Comparison of ENCODE assay signal across 2 cellular contexts in the genomic region with DNA sequence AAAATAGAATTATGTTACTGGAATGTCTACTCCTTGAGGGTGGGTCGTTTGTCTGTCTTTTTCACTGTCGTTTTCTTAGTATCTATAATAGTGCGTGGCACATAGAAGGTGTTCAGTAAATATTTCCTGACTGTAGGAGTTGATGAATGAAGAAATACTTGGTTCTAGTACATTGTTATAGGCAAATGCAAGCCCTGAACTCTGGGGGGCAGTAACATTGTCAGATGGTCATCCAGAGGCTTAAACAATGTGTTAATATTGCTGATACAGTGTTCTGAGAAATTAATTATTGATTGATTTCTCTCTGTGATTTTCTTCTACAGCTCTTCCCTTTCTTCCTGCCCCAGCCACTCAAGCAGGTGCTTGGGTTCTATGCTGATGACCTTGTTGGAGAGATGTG.
TF ChIP-seq lines count a peak whose summit lies in the region.

No MANE protein-coding gene starts in this region.

TF ChIP-seq in HepG2, 621 proteins besides CTCF, POLR2A, EP300 and RAD21:
- no peak for TF ChIP-seq MXD4 (CRISPR knock-in tag; IDR thresholded peaks at IDR 0.05)
- no peak for TF ChIP-seq FOXM1 (CRISPR knock-in tag; IDR thresholded peaks at IDR 0.05)
- peak; percentile 7 to 35; a peak in 1 of 4 replicates for TF ChIP-seq MAFK (conservative IDR thresholded peaks at IDR 0.05 in 1 of 2, IDR thresholded peaks at IDR 0.05 in 1 of 2; ENCODE audit: low read length in 2 of 2)
- TF ChIP-seq DPF2 (CRISPR knock-in tag; IDR thresholded peaks at IDR 0.05; ENCODE audit: borderline replicate concordance, low read depth) = no peak
- TF ChIP-seq HMG20B (CRISPR knock-in tag; conservative IDR thresholded peaks at IDR 0.05) = no peak
- TF ChIP-seq NCOA1 (CRISPR knock-in tag; IDR thresholded peaks at IDR 0.05) = no peak
- TF ChIP-seq MAX (IDR thresholded peaks at IDR 0.05) = no peak
- peak; percentile 33 for TF ChIP-seq STAG1 (CRISPR knock-in tag; IDR thresholded peaks at IDR 0.05)
- TF ChIP-seq, protein P1, sequence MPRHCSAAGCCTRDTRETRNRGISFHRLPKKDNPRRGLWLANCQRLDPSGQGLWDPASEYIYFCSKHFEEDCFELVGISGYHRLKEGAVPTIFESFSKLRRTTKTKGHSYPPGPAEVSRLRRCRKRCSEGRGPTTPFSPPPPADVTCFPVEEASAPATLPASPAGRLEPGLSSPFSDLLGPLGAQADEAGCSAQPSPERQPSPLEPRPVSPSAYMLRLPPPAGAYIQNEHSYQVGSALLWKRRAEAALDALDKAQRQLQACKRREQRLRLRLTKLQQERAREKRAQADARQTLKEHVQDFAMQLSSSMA (CRISPR knock-in tag; IDR thresholded peaks at IDR 0.05) = no peak
- no peak for TF ChIP-seq USF2 (IDR thresholded peaks at IDR 0.05; ENCODE audit: low read depth, low read length)
- TF ChIP-seq USF2 (CRISPR knock-in tag; IDR thresholded peaks at IDR 0.05; ENCODE audit: borderline replicate concordance) = no peak

TF ChIP-seq in WTC11, 78 proteins besides CTCF, POLR2A, EP300 and RAD21:
- TF ChIP-seq GABPB1 (CRISPR knock-in tag; IDR thresholded peaks at IDR 0.05) (no peak), ZNF219 (CRISPR knock-in tag; IDR thresholded peaks at IDR 0.05; ENCODE audit: borderline replicate concordance) (no peak), ZNF232 (CRISPR knock-in tag; IDR thresholded peaks at IDR 0.05) (no peak), SOX15 (CRISPR knock-in tag; IDR thresholded peaks at IDR 0.05) (no peak), JUN (CRISPR knock-in tag; IDR thresholded peaks at IDR 0.05) (no peak), ZNF317 (CRISPR knock-in tag; IDR thresholded peaks at IDR 0.05; ENCODE audit: borderline replicate concordance, low read depth) (no peak)
- TF ChIP-seq, protein P2, sequence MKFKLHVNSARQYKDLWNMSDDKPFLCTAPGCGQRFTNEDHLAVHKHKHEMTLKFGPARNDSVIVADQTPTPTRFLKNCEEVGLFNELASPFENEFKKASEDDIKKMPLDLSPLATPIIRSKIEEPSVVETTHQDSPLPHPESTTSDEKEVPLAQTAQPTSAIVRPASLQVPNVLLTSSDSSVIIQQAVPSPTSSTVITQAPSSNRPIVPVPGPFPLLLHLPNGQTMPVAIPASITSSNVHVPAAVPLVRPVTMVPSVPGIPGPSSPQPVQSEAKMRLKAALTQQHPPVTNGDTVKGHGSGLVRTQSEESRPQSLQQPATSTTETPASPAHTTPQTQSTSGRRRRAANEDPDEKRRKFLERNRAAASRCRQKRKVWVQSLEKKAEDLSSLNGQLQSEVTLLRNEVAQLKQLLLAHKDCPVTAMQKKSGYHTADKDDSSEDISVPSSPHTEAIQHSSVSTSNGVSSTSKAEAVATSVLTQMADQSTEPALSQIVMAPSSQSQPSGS (CRISPR knock-in tag; IDR thresholded peaks at IDR 0.05; ENCODE audit: borderline replicate concordance, low read depth) = no peak
- TF ChIP-seq, protein P3, sequence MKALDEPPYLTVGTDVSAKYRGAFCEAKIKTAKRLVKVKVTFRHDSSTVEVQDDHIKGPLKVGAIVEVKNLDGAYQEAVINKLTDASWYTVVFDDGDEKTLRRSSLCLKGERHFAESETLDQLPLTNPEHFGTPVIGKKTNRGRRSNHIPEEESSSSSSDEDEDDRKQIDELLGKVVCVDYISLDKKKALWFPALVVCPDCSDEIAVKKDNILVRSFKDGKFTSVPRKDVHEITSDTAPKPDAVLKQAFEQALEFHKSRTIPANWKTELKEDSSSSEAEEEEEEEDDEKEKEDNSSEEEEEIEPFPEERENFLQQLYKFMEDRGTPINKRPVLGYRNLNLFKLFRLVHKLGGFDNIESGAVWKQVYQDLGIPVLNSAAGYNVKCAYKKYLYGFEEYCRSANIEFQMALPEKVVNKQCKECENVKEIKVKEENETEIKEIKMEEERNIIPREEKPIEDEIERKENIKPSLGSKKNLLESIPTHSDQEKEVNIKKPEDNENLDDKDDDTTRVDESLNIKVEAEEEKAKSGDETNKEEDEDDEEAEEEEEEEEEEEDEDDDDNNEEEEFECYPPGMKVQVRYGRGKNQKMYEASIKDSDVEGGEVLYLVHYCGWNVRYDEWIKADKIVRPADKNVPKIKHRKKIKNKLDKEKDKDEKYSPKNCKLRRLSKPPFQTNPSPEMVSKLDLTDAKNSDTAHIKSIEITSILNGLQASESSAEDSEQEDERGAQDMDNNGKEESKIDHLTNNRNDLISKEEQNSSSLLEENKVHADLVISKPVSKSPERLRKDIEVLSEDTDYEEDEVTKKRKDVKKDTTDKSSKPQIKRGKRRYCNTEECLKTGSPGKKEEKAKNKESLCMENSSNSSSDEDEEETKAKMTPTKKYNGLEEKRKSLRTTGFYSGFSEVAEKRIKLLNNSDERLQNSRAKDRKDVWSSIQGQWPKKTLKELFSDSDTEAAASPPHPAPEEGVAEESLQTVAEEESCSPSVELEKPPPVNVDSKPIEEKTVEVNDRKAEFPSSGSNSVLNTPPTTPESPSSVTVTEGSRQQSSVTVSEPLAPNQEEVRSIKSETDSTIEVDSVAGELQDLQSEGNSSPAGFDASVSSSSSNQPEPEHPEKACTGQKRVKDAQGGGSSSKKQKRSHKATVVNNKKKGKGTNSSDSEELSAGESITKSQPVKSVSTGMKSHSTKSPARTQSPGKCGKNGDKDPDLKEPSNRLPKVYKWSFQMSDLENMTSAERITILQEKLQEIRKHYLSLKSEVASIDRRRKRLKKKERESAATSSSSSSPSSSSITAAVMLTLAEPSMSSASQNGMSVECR (CRISPR knock-in tag; IDR thresholded peaks at IDR 0.05; ENCODE audit: borderline replicate concordance) = no peak
TF ChIP-seq in WTC11: peak in this region for 0.
